ENCODE assay signal across 8 cellular contexts in the genomic region with DNA sequence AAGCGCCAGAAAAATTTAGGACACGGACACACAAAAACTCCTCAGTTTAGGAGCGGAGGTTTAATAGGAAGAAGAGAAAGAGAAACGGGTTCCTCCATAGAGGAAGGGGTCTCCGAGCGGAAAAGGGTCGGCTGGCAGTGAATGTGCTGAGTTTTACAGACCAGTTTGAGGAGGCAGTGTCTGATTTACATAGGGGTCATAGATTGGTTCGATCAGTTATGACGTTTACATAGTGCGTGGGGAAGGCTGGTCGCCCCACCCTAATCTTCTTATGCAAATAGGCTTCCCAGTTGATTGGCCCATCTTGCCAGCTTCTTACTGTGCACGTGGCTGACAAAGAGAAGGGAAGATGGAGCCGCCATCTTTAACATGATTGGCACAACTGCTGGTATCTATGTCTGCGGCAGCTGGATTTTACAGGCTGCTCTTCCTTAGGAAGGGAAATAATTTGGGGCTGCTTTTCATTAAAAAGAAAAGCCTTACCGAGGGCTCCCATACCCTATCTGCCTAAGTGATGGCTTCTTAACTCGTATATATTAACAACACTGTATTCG. TPM values are rescaled to one million over a fixed set of nuclear protein-coding genes. Genes with fewer than 3 reads are reported as not detected.
DNase-seq lines count a peak whose midpoint lies in the region; ATAC-seq and TF ChIP-seq lines count a peak whose summit lies in the region.

No MANE protein-coding gene starts in this region.

- no peaks in the 10 kb centered on the region for H3K4me1 ChIP-seq in iPS-20b (ENCODE audit: insufficient read depth, low read length)
- H3K4me1 ChIP-seq in stomach smooth muscle (ENCODE audit: control insufficient read depth, insufficient read depth, low read length) = peaks cover 12% of the 10 kb centered on the region
- peaks cover 3 to 27% (median 6%) of the 10 kb centered on the region in 3 donors for H3K4me1 ChIP-seq in gastroesophageal sphincter

- no peak for TF ChIP-seq EP300 in gastroesophageal sphincter (IDR thresholded peaks at IDR 0.05)

- no peak for TF ChIP-seq CTCF in gastroesophageal sphincter (IDR thresholded peaks at IDR 0.05)

- 5 to 8% methylated on average over 12 to 16 of the region's 17 CpGs for WGBS in gastroesophageal sphincter (ENCODE audit: low coverage in 1 of 2), 2 donors

- peak; percentile 55 for DNase-seq in DMS 273 treated with DMSO at 0.1 percent for 48 hours (lab: John Stamatoyannopoulos, UW)
- DNase-seq in MV-4-11 (lab: John Stamatoyannopoulos, UW) = peak; percentile 97
- peak; percentile 89 for DNase-seq in amniotic epithelial cell (ENCODE audit: low read depth)

- ATAC-seq in GM21381 (IDR thresholded peaks at IDR 0.05; ENCODE audit: unreplicated experiment) (no peak), gastroesophageal sphincter (no peak), HG02571 (IDR thresholded peaks at IDR 0.05; ENCODE audit: unreplicated experiment) (no peak)

- peaks cover 29% of the 10 kb centered on the region for H3K9me3 ChIP-seq in iPS-20b (ENCODE audit: insufficient read depth, low read depth, low read length)
- H3K9me3 ChIP-seq in stomach smooth muscle (ENCODE audit: control insufficient read depth in 2 of 2, low read length in 2 of 2) = peaks cover 17 to 21% of the 10 kb centered on the region in 2 donors
- H3K9me3 ChIP-seq in gastroesophageal sphincter = peaks cover 0 to 43% (median 6%) of the 10 kb centered on the region in 3 donors

- H3K27me3 ChIP-seq in iPS-20b (ENCODE audit: insufficient read depth, low read length) = no peaks in the 10 kb centered on the region
- H3K27me3 ChIP-seq in stomach smooth muscle (ENCODE audit: control insufficient read depth in 1 of 2, insufficient read depth in 2 of 2, low read length in 2 of 2) = no peaks in the 10 kb centered on the region
- H3K27me3 ChIP-seq in gastroesophageal sphincter = no peaks in the 10 kb centered on the region

- H3K9ac ChIP-seq in iPS-20b (ENCODE audit: low read depth, low read length) = peak overlapping the region; percentile 64; the same call in 1 of the 2 replicates
- H3K9ac ChIP-seq in stomach smooth muscle (ENCODE audit: low read length in 2 of 2) = no peak overlapping the region

- H3K36me3 ChIP-seq in iPS-20b (ENCODE audit: insufficient read depth, low read depth, low read length) = peaks cover 14% of the 10 kb centered on the region
- peaks cover 11 to 18% of the 10 kb centered on the region in 2 donors for H3K36me3 ChIP-seq in stomach smooth muscle (ENCODE audit: control insufficient read depth in 2 of 2, insufficient read depth in 2 of 2, low read length in 2 of 2)
- peaks cover 3 to 36% of the 10 kb centered on the region in 2 donors for H3K36me3 ChIP-seq in gastroesophageal sphincter

- TF ChIP-seq POLR2A in gastroesophageal sphincter (IDR thresholded peaks at IDR 0.05) = no peak

- H3K27ac ChIP-seq in iPS-20b (ENCODE audit: low read length) (no peak overlapping the region), stomach smooth muscle (ENCODE audit: low read length) (no peak overlapping the region), gastroesophageal sphincter (no peak overlapping the region)

- peak overlapping the region; percentile 78 for H3K4me3 ChIP-seq in iPS-20b (ENCODE audit: low read length)
- peak overlapping the region; percentile 65 to 89 for H3K4me3 ChIP-seq in stomach smooth muscle (ENCODE audit: low read length in 2 of 2)
- H3K4me3 ChIP-seq in gastroesophageal sphincter = peak overlapping the region in 1 of 2 donors; percentile 67

RNA-seq across cellular contexts. Expression of a gene that starts 1.2 kb away (rescaled TPM):
- total RNA-seq in gastroesophageal sphincter = 1 to 10 TPM; 4.3 to 4.5 (median 4.4) TPM

RNA-seq across cellular contexts. Expression of a gene that starts 17.8 kb away (rescaled TPM):
- total RNA-seq in gastroesophageal sphincter = 10 to 100 TPM; 12.5 to 33.0 (median 16.8) TPM

RNA-seq across cellular contexts. Expression of a gene that starts 29.4 kb away (rescaled TPM):
- total RNA-seq in gastroesophageal sphincter = 1 to 10 TPM; 6.7 to 9.3 (median 7.1) TPM

RNA-seq across cellular contexts. Expression of a gene that starts 40.0 kb away (rescaled TPM):
- total RNA-seq in gastroesophageal sphincter = 1 to 10 TPM; 2.0 to 2.5 (median 2.4) TPM

RNA-seq across cellular contexts. Expression of a gene that starts 52.9 kb away (rescaled TPM):
- total RNA-seq in gastroesophageal sphincter = 10 to 100 TPM; 14.7 to 28.2 (median 20.5) TPM
